In the genomic region with DNA sequence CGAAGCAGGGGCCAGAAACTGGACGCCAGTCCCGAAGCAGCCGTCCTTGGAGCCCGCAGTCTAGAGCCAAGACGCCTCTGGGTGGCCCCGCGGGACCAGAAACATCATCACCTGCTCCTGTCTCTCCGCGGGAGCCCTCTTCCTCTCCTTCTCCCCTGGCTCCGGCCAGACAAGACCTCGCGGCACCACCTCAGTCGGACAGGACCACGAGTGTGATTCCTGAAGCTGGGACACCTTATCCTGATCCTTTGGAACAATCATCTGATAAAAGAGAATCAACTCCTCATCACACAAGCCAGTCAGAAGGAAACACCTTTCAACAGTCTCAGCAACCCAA, we compare ENCODE assay signal across 1 cellular context.
TF ChIP-seq lines count a peak whose summit lies in the region.

No MANE protein-coding gene starts in this region.

TF ChIP-seq in A549, 52 proteins besides CTCF, POLR2A, EP300 and RAD21 (continued from another document):
- TF ChIP-seq, protein P1, sequence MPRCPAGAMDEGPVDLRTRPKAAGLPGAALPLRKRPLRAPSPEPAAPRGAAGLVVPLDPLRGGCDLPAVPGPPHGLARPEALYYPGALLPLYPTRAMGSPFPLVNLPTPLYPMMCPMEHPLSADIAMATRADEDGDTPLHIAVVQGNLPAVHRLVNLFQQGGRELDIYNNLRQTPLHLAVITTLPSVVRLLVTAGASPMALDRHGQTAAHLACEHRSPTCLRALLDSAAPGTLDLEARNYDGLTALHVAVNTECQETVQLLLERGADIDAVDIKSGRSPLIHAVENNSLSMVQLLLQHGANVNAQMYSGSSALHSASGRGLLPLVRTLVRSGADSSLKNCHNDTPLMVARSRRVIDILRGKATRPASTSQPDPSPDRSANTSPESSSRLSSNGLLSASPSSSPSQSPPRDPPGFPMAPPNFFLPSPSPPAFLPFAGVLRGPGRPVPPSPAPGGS (IDR thresholded peaks at IDR 0.05) = no peak
TF ChIP-seq in A549: peak in this region for 0.
